In the genomic region with DNA sequence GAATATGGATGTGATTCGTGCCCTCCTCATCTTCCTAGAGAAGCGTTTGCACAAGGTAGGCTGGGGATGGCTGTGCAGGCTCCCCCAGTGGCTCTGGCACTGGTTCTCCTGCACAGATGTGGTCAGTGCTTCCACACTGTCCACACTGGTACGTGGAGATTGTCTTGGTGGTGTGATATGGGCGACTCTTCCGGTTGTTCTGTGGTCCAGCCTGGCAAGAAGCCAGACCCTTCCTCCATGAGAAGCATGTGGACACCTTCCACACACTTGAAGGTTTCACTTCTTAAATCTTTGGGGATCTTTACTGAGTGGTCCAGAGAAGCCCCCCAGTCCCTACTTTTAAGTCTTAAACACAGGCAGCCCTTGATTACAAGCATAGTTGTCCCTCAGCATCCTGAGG, we compare ENCODE assay signal across 1 cellular context.
TF ChIP-seq lines count a peak whose summit lies in the region.

No MANE protein-coding gene starts in this region.

TF ChIP-seq in HEK293T, 16 proteins besides CTCF, POLR2A, EP300 and RAD21 (continued from another document):
- TF ChIP-seq PKNOX1 (IDR thresholded peaks at IDR 0.05), result no peak
- no peak for TF ChIP-seq SUZ12 (IDR thresholded peaks at IDR 0.05)
- TF ChIP-seq HDGF (IDR thresholded peaks at IDR 0.05; ENCODE audit: borderline replicate concordance), result no peak
- no peak for TF ChIP-seq TARDBP (IDR thresholded peaks at IDR 0.05)
- no peak for TF ChIP-seq ELF4 (IDR thresholded peaks at IDR 0.05)
TF ChIP-seq in HEK293T: peak in this region for 0.
